ENCODE assay signal across 24 cellular contexts in the genomic region with DNA sequence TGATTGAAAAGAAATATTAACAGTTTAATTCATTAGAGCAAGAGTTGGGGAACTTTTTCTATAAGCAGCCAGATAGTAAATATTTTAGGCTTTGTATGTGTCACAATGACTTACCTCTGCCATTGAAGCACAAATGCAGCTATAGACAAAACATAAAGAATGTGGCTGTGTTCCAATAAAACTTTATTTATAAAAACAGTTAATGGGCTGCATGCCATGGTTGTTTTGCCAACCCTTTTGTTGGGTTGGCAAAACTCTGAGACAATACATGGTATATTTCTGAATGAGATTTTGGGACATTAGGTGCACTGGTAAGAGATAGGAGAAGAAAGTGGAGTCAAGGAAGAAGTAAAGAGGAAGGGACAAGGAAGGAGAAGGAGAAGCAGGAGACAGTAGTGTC.
DNase-seq lines count a peak whose midpoint lies in the region; ATAC-seq, FAIRE-seq and TF ChIP-seq lines count a peak whose summit lies in the region.
"Had no signal": no experiment of that assay in that cellular context is flagged by ENCODE, and none has a peak within 500 bp of the region (broad histone marks: within the 10 kb centered on the region; RNA-seq: fewer than 3 reads in every experiment).

No MANE protein-coding gene starts in this region.

- FAIRE-seq in GM12878 (lab: Jason Lieb, UNC) (no peak), bronchial epithelial cell (lab: Jason Lieb, UNC) (no peak)
- FAIRE-seq: A204.1, GM12891, GM19239 had no signal

- DNase-seq in GM12878 (ENCODE audit: low read depth, low spot score), result no peak
- DNase-seq in bronchial epithelial cell (ENCODE audit: low read depth), result peak; percentile 12
- no peak for DNase-seq in colonic mucosa
- no peak for DNase-seq in NCI-H1694 (lab: John Stamatoyannopoulos, UW)
- DNase-seq: 8988T; ACHN; BE2C; C1 segment of cervical spinal cord; CD4-positive, alpha-beta memory T cell; CD4-positive, CD25-positive, alpha-beta regulatory T cell; CD8-positive, alpha-beta memory T cell; COR-L47; DMS 273 treated with DMSO at 0.1 percent for 48 hours; DMS153; DMS53; DMS79; DND-41; EL; GDM1 had no signal

- H3K79me2 ChIP-seq in GM12878 (ENCODE audit: control insufficient read depth, insufficient read depth, low read length), result no peaks in the 10 kb centered on the region

- H3K27me3 ChIP-seq in GM12878 (replicated peaks in 1 of 2; ENCODE audit: control insufficient read depth in 2 of 2, insufficient read depth in 2 of 2, low read length in 1 of 2), result no peaks in the 10 kb centered on the region
- H3K27me3 ChIP-seq in bronchial epithelial cell (ENCODE audit: control insufficient read depth, insufficient read depth, low read length), result no peaks in the 10 kb centered on the region
- no peaks in the 10 kb centered on the region for H3K27me3 ChIP-seq in colonic mucosa
- H3K27me3 ChIP-seq: BE2C, BLaER1 had no signal

- TF ChIP-seq RAD21 in GM12878 (IDR thresholded peaks at IDR 0.05; ENCODE audit: insufficient read depth, low read depth, low read length), result no peak

- RAD21 ChIA-PET in GM12878 (lab: Charles Lee; ENCODE audit: unreplicated experiment), result no interaction called here

- no peaks in the 10 kb centered on the region for H4K20me1 ChIP-seq in GM12878 (ENCODE audit: control insufficient read depth, insufficient read depth)
- H4K20me1 ChIP-seq: BLaER1 had no signal

- no peaks in the 10 kb centered on the region for H3K9me3 ChIP-seq in GM12878 (replicated peaks; ENCODE audit: control insufficient read depth, insufficient read depth, low read length)
- no peaks in the 10 kb centered on the region for H3K9me3 ChIP-seq in colonic mucosa
- H3K9me3 ChIP-seq: BE2C, BLaER1 had no signal

- H3K4me1 ChIP-seq in GM12878 (ENCODE audit: control insufficient read depth, insufficient read depth, low read length), result no peaks in the 10 kb centered on the region
- H3K4me1 ChIP-seq in colonic mucosa, result no peaks in the 10 kb centered on the region
- H3K4me1 ChIP-seq: BE2C, BLaER1 had no signal

- POLR2A ChIA-PET in GM12878 (lab: Charles Lee), result no interaction called here

- H3K4me2 ChIP-seq in GM12878 (ENCODE audit: control insufficient read depth, insufficient read depth), result no peak overlapping the region
- H3K4me2 ChIP-seq: BLaER1 had no signal

- TF ChIP-seq EP300 in GM12878 (IDR thresholded peaks at IDR 0.05; ENCODE audit: borderline replicate concordance in 1 of 2, control insufficient read depth in 1 of 2, low read depth in 2 of 2, low read length in 2 of 2), result no peak

- SMC1A ChIA-PET in GM12878 (lab: Charles Lee; ENCODE audit: uncharacterized antibody, unreplicated experiment), result no interaction called here

- no TSS peak for BruUV-seq in GM12878 (replicated peaks; lab: Mats Ljungman, UMichigan)

- H3K4me3 ChIP-seq in GM12878, result no peak overlapping the region
- no peak overlapping the region for H3K4me3 ChIP-seq in bronchial epithelial cell (ENCODE audit: low read depth, low read length)
- no peak overlapping the region for H3K4me3 ChIP-seq in colonic mucosa
- H3K4me3 ChIP-seq: BLaER1 had no signal

- ATAC-seq in GM12878, result no peak
- ATAC-seq in HG02840 (IDR thresholded peaks at IDR 0.05; ENCODE audit: low FRiP score, unreplicated experiment), result no peak

- in situ Hi-C loops in GM12878 (cut with MboI), result no loop called here

- CTCF ChIA-PET in GM12878 (lab: Yijun Ruan, JAX), result no interaction called here

- no peak for TF ChIP-seq POLR2A in GM12878 (IDR thresholded peaks at IDR 0.05; ENCODE audit: low read depth, low read length)

- no peak overlapping the region for H3K27ac ChIP-seq in GM12878 (ENCODE audit: control insufficient read depth, insufficient read depth)
- no peak overlapping the region for H3K27ac ChIP-seq in colonic mucosa
- H3K27ac ChIP-seq: BLaER1 had no signal

- H3K9ac ChIP-seq in GM12878 (ENCODE audit: control insufficient read depth, insufficient read depth, low read length) (no peak overlapping the region), colonic mucosa (ENCODE audit: low read depth in 2 of 2, low read length in 2 of 2) (no peak overlapping the region)
- H3K9ac ChIP-seq: BLaER1 had no signal

- intact Hi-C loops in GM12878 (cut with micrococcal nuclease; ENCODE audit: unreplicated experiment), result no loop called here
- intact Hi-C loops in colonic mucosa (cut with DNase I), result loop anchor here (2.0 kb wide), 1 partner anchor 33 kb away; no protein-coding TSS in a partner anchor

- TF ChIP-seq CTCF in GM12878 (IDR thresholded peaks at IDR 0.05 in 2 of 3, conservative IDR thresholded peaks at IDR 0.05 in 1 of 3; ENCODE audit: control insufficient read depth in 2 of 3, extremely low read depth in 1 of 3, insufficient read depth in 1 of 3, low read depth in 3 of 3, low read length in 3 of 3), result no peak
- no peak for TF ChIP-seq CTCF in bronchial epithelial cell (IDR thresholded peaks at IDR 0.05; ENCODE audit: insufficient read depth, low read length, severe bottlenecking)
- no peak for TF ChIP-seq CTCF in colonic mucosa (IDR thresholded peaks at IDR 0.05)

- H2AFZ ChIP-seq in GM12878 (ENCODE audit: control insufficient read depth, low read depth, low read length), result no peak overlapping the region

- no peaks in the 10 kb centered on the region for H3K36me3 ChIP-seq in GM12878 (ENCODE audit: control insufficient read depth in 2 of 2, insufficient read depth in 2 of 2, low read length in 1 of 2)
- H3K36me3 ChIP-seq in bronchial epithelial cell (ENCODE audit: control insufficient read depth, insufficient read depth, low read length), result no peaks in the 10 kb centered on the region
- H3K36me3 ChIP-seq in colonic mucosa, result no peaks in the 10 kb centered on the region
- H3K36me3 ChIP-seq: BE2C, BLaER1 had no signal

TF ChIP-seq in GM12878, 131 proteins besides CTCF, POLR2A, EP300 and RAD21:
- TF ChIP-seq, protein P1, sequence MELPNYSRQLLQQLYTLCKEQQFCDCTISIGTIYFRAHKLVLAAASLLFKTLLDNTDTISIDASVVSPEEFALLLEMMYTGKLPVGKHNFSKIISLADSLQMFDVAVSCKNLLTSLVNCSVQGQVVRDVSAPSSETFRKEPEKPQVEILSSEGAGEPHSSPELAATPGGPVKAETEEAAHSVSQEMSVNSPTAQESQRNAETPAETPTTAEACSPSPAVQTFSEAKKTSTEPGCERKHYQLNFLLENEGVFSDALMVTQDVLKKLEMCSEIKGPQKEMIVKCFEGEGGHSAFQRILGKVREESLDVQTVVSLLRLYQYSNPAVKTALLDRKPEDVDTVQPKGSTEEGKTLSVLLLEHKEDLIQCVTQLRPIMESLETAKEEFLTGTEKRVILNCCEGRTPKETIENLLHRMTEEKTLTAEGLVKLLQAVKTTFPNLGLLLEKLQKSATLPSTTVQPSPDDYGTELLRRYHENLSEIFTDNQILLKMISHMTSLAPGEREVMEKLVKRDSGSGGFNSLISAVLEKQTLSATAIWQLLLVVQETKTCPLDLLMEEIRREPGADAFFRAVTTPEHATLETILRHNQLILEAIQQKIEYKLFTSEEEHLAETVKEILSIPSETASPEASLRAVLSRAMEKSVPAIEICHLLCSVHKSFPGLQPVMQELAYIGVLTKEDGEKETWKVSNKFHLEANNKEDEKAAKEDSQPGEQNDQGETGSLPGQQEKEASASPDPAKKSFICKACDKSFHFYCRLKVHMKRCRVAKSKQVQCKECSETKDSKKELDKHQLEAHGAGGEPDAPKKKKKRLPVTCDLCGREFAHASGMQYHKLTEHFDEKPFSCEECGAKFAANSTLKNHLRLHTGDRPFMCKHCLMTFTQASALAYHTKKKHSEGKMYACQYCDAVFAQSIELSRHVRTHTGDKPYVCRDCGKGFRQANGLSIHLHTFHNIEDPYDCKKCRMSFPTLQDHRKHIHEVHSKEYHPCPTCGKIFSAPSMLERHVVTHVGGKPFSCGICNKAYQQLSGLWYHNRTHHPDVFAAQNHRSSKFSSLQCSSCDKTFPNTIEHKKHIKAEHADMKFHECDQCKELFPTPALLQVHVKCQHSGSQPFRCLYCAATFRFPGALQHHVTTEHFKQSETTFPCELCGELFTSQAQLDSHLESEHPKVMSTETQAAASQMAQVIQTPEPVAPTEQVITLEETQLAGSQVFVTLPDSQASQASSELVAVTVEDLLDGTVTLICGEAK (IDR thresholded peaks at IDR 0.05; ENCODE audit: borderline replicate concordance), result peak; percentile 50; the same call in 1 of the 2 replicates
- no peak for TF ChIP-seq FOS (IDR thresholded peaks at IDR 0.05; ENCODE audit: borderline replicate concordance, extremely low read depth, insufficient read length)
